In genomic region chr14:93648440-93649168, GRCh38 we compare ENCODE assay signal across 8 cellular contexts.
A peak's percentile ranks its signal among the peaks of the same experiment; 100 is the strongest.
DNase-seq lines count a peak whose midpoint lies in the region; ATAC-seq, FAIRE-seq and TF ChIP-seq lines count a peak whose summit lies in the region.

No MANE protein-coding gene starts in this region.

- H3K27ac ChIP-seq in Karpas-422 (ENCODE audit: low read length) (no peak overlapping the region), HepG2 (ENCODE audit: extremely low read length, insufficient read depth, low read length) (no peak overlapping the region)

- TF ChIP-seq CTCF in activated CD8-positive, alpha-beta T cell treated with anti-CD3 and anti-CD28 coated beads for 36 hours (IDR thresholded peaks at IDR 0.05): peak; percentile 38
- peak; percentile 70 for TF ChIP-seq CTCF in HepG2 (CRISPR knock-in tag; IDR thresholded peaks at IDR 0.05)

- TF ChIP-seq EP300 in HepG2 (IDR thresholded peaks at IDR 0.05; ENCODE audit: low read depth in 2 of 2, low read length in 2 of 2) (no peak), HepG2 (CRISPR knock-in tag; IDR thresholded peaks at IDR 0.05; ENCODE audit: borderline replicate concordance) (no peak)

- H3K9me3 ChIP-seq in Karpas-422 (ENCODE audit: low read length) (no peaks in the 10 kb centered on the region), HepG2 (ENCODE audit: low read length) (no peaks in the 10 kb centered on the region)

- H3K27me3 Mint-ChIP-seq in activated CD8-positive, alpha-beta T cell treated with anti-CD3 and anti-CD28 coated beads for 36 hours: peaks cover 15% of the 10 kb centered on the region

- intact Hi-C loops in activated CD8-positive, alpha-beta T cell treated with anti-CD3 and anti-CD28 coated beads for 36 hours (cut with micrococcal nuclease): no loop called here
- intact Hi-C loops in HepG2 (cut with micrococcal nuclease; ENCODE audit: unreplicated experiment): no loop called here

- no peak overlapping the region for H2AFZ ChIP-seq in Karpas-422 (ENCODE audit: low read length)
- H2AFZ ChIP-seq in HepG2 (ENCODE audit: low read length): no peak overlapping the region

- DNase-seq in NCI-H1092 treated with DMSO at 0.1 percent for 48 hours (lab: John Stamatoyannopoulos, UW) (peak; percentile 2), NCI-H1092 (lab: John Stamatoyannopoulos, UW) (no peak), Karpas-422 (peak; percentile 87), HepG2 (ENCODE audit: low spot score) (peak; percentile 28), germinal center (ENCODE audit: low spot score) (no peak), midbrain (lab: John Stamatoyannopoulos, UW) (no peak)
- peak; percentile 69 for DNase-seq in activated CD8-positive, alpha-beta T cell treated with anti-CD3 and anti-CD28 coated beads for 36 hours

- H3K4me3 Mint-ChIP-seq in activated CD8-positive, alpha-beta T cell treated with anti-CD3 and anti-CD28 coated beads for 36 hours: no peak overlapping the region

- TF ChIP-seq RAD21 in HepG2 (CRISPR knock-in tag; IDR thresholded peaks at IDR 0.05): peak; percentile 43; the same call in 1 of the 2 replicates

- no peaks in the 10 kb centered on the region for H3K9me2 ChIP-seq in Karpas-422 (replicated peaks; ENCODE audit: insufficient read depth, low read length)

- peaks cover 16% of the 10 kb centered on the region for H3K4me1 Mint-ChIP-seq in activated CD8-positive, alpha-beta T cell treated with anti-CD3 and anti-CD28 coated beads for 36 hours (ENCODE audit: low read depth)

- no peak for TF ChIP-seq POLR2A in HepG2 (IDR thresholded peaks at IDR 0.05; ENCODE audit: insufficient read depth in 1 of 2, low read depth in 2 of 2, low read length in 2 of 2)

- CTCF ChIA-PET in activated CD8-positive, alpha-beta T cell treated with anti-CD3 and anti-CD28 coated beads for 36 hours (lab: Charles Lee): no interaction called here
- CTCF ChIA-PET in HepG2 (lab: Yijun Ruan, JAX; ENCODE audit: low intra/inter-chr PET ratio, low total read pairs): interaction anchor here (1.2 kb wide), 1 partner anchor 244 kb away, joined by 4 read pairs; no protein-coding TSS in a partner anchor

- in situ Hi-C loops in HepG2 (cut with HindIII; ENCODE audit: extremely low pct_ligation_motif_present, low pct_unique_long_range_greater_than_20kb): no loop called here

- WGBS in HepG2 (ENCODE audit: low lambda C conversion rate): 15% methylated on average over 5 of the region's 5 CpGs

- POLR2A ChIA-PET in activated CD8-positive, alpha-beta T cell treated with anti-CD3 and anti-CD28 coated beads for 36 hours (lab: Charles Lee): no interaction called here
- POLR2A ChIA-PET in HepG2 (lab: Yijun Ruan, JAX): no interaction called here

- peak; percentile 49 for FAIRE-seq in HepG2 (lab: Jason Lieb, UNC)

- no peaks in the 10 kb centered on the region for H3K79me2 ChIP-seq in Karpas-422 (ENCODE audit: low read length)
- no peaks in the 10 kb centered on the region for H3K79me2 ChIP-seq in HepG2 (ENCODE audit: insufficient read depth, low read length)

- BruUV-seq in HepG2 (replicated peaks; lab: Mats Ljungman, UMichigan): no TSS peak

- 0 out of 2 replicates have a peak, but pooled peaks cover 2% of the 10 kb centered on the region for H3K27me3 ChIP-seq in Karpas-422 (ENCODE audit: low read length)
- no peaks in the 10 kb centered on the region for H3K27me3 ChIP-seq in HepG2 (ENCODE audit: control insufficient read depth in 1 of 2, insufficient read depth in 2 of 2, low read length in 2 of 2)

- H3K4me2 ChIP-seq in Karpas-422 (ENCODE audit: low read depth, low read length, poor library complexity, severe bottlenecking) (no peak overlapping the region), HepG2 (ENCODE audit: low read depth, low read length) (no peak overlapping the region)

- peak overlapping the region; percentile 32 for H3K27ac Mint-ChIP-seq in activated CD8-positive, alpha-beta T cell treated with anti-CD3 and anti-CD28 coated beads for 36 hours

- H3K4me3 ChIP-seq in Karpas-422 (ENCODE audit: low read length) (no peak overlapping the region), HepG2 (replicated peaks in 1 of 3; ENCODE audit: insufficient read depth in 1 of 3, low read depth in 2 of 3, low read length in 3 of 3) (no peak overlapping the region)

- no peak overlapping the region for H3K9ac ChIP-seq in Karpas-422 (ENCODE audit: low read length)
- H3K9ac ChIP-seq in HepG2 (ENCODE audit: insufficient read depth, low read depth, low read length): no peak overlapping the region

- H3K36me3 ChIP-seq in Karpas-422 (ENCODE audit: insufficient read depth, low read length) (no peaks in the 10 kb centered on the region), HepG2 (replicated peaks in 1 of 2; ENCODE audit: control insufficient read depth in 1 of 2, insufficient read depth in 2 of 2, low read length in 2 of 2) (no peaks in the 10 kb centered on the region)

- H4K20me1 ChIP-seq in Karpas-422 (ENCODE audit: insufficient read depth, low read depth, low read length) (no peaks in the 10 kb centered on the region), HepG2 (ENCODE audit: insufficient read depth, low read length) (no peaks in the 10 kb centered on the region)

- peak; percentile 89 for ATAC-seq in activated CD8-positive, alpha-beta T cell treated with anti-CD3 and anti-CD28 coated beads for 36 hours
- ATAC-seq in HepG2 (peak; percentile 95), HG03378 (IDR thresholded peaks at IDR 0.05; ENCODE audit: unreplicated experiment) (no peak)

- H3K4me1 ChIP-seq in Karpas-422 (ENCODE audit: low read length): no peaks in the 10 kb centered on the region
- no peaks in the 10 kb centered on the region for H3K4me1 ChIP-seq in HepG2 (ENCODE audit: insufficient read depth, low read length)

- H3K36me3 Mint-ChIP-seq in activated CD8-positive, alpha-beta T cell treated with anti-CD3 and anti-CD28 coated beads for 36 hours (ENCODE audit: low read depth): no peaks in the 10 kb centered on the region

- peaks cover 4% of the 10 kb centered on the region for H3K9me3 Mint-ChIP-seq in activated CD8-positive, alpha-beta T cell treated with anti-CD3 and anti-CD28 coated beads for 36 hours

TF ChIP-seq in HepG2, 621 proteins besides CTCF, POLR2A, EP300 and RAD21:
- TF ChIP-seq SMC3 (IDR thresholded peaks at IDR 0.05; ENCODE audit: low read length) (peak; percentile 42; the same call in 1 of the 2 replicates), ZNF709 (CRISPR knock-in tag; IDR thresholded peaks at IDR 0.05) (no peak), STAG1 (CRISPR knock-in tag; IDR thresholded peaks at IDR 0.05) (peak; percentile 75)

Comparison
In these comparisons a context has a peak if more than half of its experiments do, and no peak if none do; other contexts are left out.
1. DNase-seq: peak in NCI-H1092 treated with DMSO at 0.1 percent for 48 hours (single experiment), Karpas-422 (single experiment), activated CD8-positive, alpha-beta T cell treated with anti-CD3 and anti-CD28 coated beads for 36 hours (single experiment) and HepG2 (single experiment); none in NCI-H1092 (single experiment), germinal center (single experiment) and midbrain (single experiment).